In genomic region chr14:100895411-100895810, GRCh38 we compare ENCODE assay signal across 19 cellular contexts. TPM values are rescaled to one million over a fixed set of nuclear protein-coding genes. Genes with fewer than 3 reads are reported as not detected.
DNase-seq lines count a peak whose midpoint lies in the region; ATAC-seq and TF ChIP-seq lines count a peak whose summit lies in the region.
"Had no signal": no experiment of that assay in that cellular context is flagged by ENCODE, and none has a peak within 500 bp of the region (broad histone marks: within the 10 kb centered on the region; RNA-seq: fewer than 3 reads in every experiment).

No MANE protein-coding gene starts in this region.

- H3K9me3 ChIP-seq in DND-41 (ENCODE audit: insufficient read depth, low read length, severe bottlenecking): no peaks in the 10 kb centered on the region
- H3K9me3 ChIP-seq in testis: no peaks in the 10 kb centered on the region
- H3K9me3 ChIP-seq: A549, Caco-2, HAP-1 had no signal

- no peaks in the 10 kb centered on the region for H3K79me2 ChIP-seq in DND-41 (ENCODE audit: insufficient read depth, low read length)

- no peaks in the 10 kb centered on the region for H3K36me3 Mint-ChIP-seq in nephron (ENCODE audit: low read depth)

- H4K20me1 ChIP-seq in DND-41 (ENCODE audit: insufficient read depth, low read length): no peaks in the 10 kb centered on the region

- no peaks in the 10 kb centered on the region for H3K9me3 Mint-ChIP-seq in nephron
- H3K9me3 Mint-ChIP-seq: CD4-positive, alpha-beta T cell had no signal

- intact Hi-C loops in testis (cut with DNase I; ENCODE audit: low total_unique reads): no loop called here

- TF ChIP-seq CTCF in DND-41 (IDR thresholded peaks at IDR 0.05; ENCODE audit: borderline replicate concordance, extremely low read depth, low read length, poor library complexity, severe bottlenecking): no peak
- no peak for TF ChIP-seq CTCF in nephron (IDR thresholded peaks at IDR 0.05; ENCODE audit: unreplicated experiment in 3 of 3)
- TF ChIP-seq CTCF in testis (IDR thresholded peaks at IDR 0.05): no peak

- peak; percentile 19 for DNase-seq in activated CD4-positive, CD25-positive, alpha-beta regulatory T cell treated with anti-CD3 and anti-CD28 coated beads, Interleukin-2, amount 50 U/mL, for 72 hours
- DNase-seq in DND-41 (peak; percentile 1), testis (peak; percentile 5), SKM-1 treated with dmso at 0.1 percent for 144 hours (lab: John Stamatoyannopoulos, UW; ENCODE audit: unreplicated experiment) (no peak)
- DNase-seq: AML-193; Caco-2; CD4-positive, alpha-beta T cell; GF-D8 had no signal

- H3K4me3 Mint-ChIP-seq in nephron: no peak overlapping the region
- H3K4me3 Mint-ChIP-seq: CD4-positive, alpha-beta T cell had no signal

- H3K9ac ChIP-seq in DND-41 (ENCODE audit: low read depth, low read length): no peak overlapping the region

- H3K4me1 ChIP-seq in DND-41 (ENCODE audit: insufficient read depth, low read length) (no peaks in the 10 kb centered on the region), testis (peaks cover 16% of the 10 kb centered on the region)
- H3K4me1 ChIP-seq: A549 had no signal

- no peak overlapping the region for H3K4me2 ChIP-seq in DND-41 (ENCODE audit: insufficient read depth, low read length)
- H3K4me2 ChIP-seq: A549 had no signal

- H3K4me1 Mint-ChIP-seq in nephron: peaks cover 80% of the 10 kb centered on the region

- H3K27ac ChIP-seq in DND-41 (ENCODE audit: low read length) (no peak overlapping the region), testis (no peak overlapping the region)
- H3K27ac ChIP-seq: 22Rv1, A549, C4-2B had no signal

- H3K27ac Mint-ChIP-seq in nephron: peak overlapping the region in 2 of 3 experiments; percentile 12 to 19
- H3K27ac Mint-ChIP-seq: CD4-positive, alpha-beta T cell had no signal

- no peak overlapping the region for H3K4me3 ChIP-seq in DND-41 (ENCODE audit: low read depth in 1 of 2, low read length in 2 of 2)
- no peak overlapping the region for H3K4me3 ChIP-seq in testis
- H3K4me3 ChIP-seq: A549, HAP-1 had no signal

- H3K27me3 Mint-ChIP-seq in nephron (ENCODE audit: low read depth): peaks cover 41% of the 10 kb centered on the region

- ATAC-seq in activated CD4-positive, CD25-positive, alpha-beta regulatory T cell treated with anti-CD3 and anti-CD28 coated beads, Interleukin-2, amount 50 U/mL, for 24 hours: no peak
- no peak for ATAC-seq in DND-41 (ENCODE audit: insufficient read depth, low read depth)
- no peak for ATAC-seq in GM19035 (IDR thresholded peaks at IDR 0.05; ENCODE audit: unreplicated experiment)
- ATAC-seq: A549 had no signal

- H3K27me3 ChIP-seq in DND-41 (ENCODE audit: insufficient read depth, low read length, poor library complexity) (peaks cover 31% of the 10 kb centered on the region), testis (no peaks in the 10 kb centered on the region)

- H3K36me3 ChIP-seq in DND-41 (ENCODE audit: insufficient read depth, low read length) (no peaks in the 10 kb centered on the region), testis (ENCODE audit: low read depth, missing control alignments) (no peaks in the 10 kb centered on the region)
- H3K36me3 ChIP-seq: HAP-1 had no signal

- WGBS in testis, 2 donors: 90 to 93% methylated on average over 6 of the region's 6 CpGs

- H2AFZ ChIP-seq in DND-41 (ENCODE audit: low read depth, low read length): no peak overlapping the region

- TF ChIP-seq POLR2A in testis (IDR thresholded peaks at IDR 0.05): no peak

RNA-seq across cellular contexts. Expression of gene RTL1, which starts 8.1 kb away (rescaled TPM):
- total RNA-seq in testis: 1 to 10 TPM in 1 of 2 donors, under 1 TPM in 1; 0.94 to 1.2 TPM
- polyA plus RNA-seq in testis (ENCODE audit: insufficient read depth, low read depth, low replicate concordance): 0.34 TPM
- total RNA-seq: Caco-2; CD4-positive, alpha-beta T cell; Daoy; H1; HT-29 had no signal
- polyA plus RNA-seq: BJ, H1 had no signal
